ENCODE assay signal across 13 cellular contexts in the genomic region with DNA sequence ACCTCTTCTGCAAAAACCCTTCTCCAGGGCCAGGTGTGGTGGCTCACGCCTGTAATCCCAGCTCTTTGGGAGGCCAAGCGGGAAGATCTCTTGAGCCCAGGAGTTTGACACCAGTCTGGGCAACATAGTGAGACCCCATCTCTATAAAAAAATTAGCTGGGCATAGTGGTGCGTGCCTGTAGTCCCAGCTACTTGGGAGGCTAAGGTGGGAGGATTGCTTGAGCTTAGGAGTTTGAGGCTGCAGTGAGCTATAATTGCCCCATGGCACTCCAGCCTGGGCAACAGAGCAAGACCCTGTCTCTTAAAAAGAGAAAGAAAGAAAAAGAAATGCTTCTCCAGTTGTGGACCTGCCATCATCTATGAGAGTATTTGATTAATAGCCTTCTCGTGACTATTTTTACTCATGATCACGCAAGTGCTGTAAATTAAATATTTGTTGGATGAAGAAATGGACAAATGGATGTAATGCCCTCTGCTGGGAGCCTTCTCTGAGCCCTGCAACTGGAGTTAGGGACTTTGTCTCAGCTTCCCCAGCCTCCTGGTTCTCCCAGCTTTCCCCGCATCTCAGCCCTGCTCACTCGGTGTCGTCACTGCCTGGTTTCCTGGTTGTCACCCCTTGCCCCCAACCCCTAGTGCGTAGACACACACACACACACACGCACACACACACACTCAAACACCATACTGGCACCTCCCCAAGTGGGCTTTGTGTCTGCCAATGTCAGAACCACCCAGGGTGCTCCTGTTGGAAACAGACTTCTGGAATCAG. TPM values are rescaled to one million over a fixed set of nuclear protein-coding genes. Genes with fewer than 3 reads are reported as not detected.
A peak's percentile ranks its signal among the peaks of the same experiment; 100 is the strongest.
DNase-seq lines count a peak whose midpoint lies in the region; ATAC-seq, FAIRE-seq and TF ChIP-seq lines count a peak whose summit lies in the region.
"Had no signal": no experiment of that assay in that cellular context is flagged by ENCODE, and none has a peak within 500 bp of the region (broad histone marks: within the 10 kb centered on the region; RNA-seq: fewer than 3 reads in every experiment).

No MANE protein-coding gene starts in this region.

- CTCF ChIA-PET in K562 (lab: Yijun Ruan, JAX; ENCODE audit: low intra/inter-chr PET ratio), result no interaction called here

- no peaks in the 10 kb centered on the region for H3K27me3 ChIP-seq in BLaER1
- H3K27me3 ChIP-seq in K562 (ENCODE audit: control insufficient read depth in 2 of 2, insufficient read depth in 2 of 2, low read length in 2 of 2), result peaks cover 14 to 33% of the 10 kb centered on the region in 2 experiments; a peak in 4 of 5 replicates
- H3K27me3 ChIP-seq in muscle layer of duodenum (ENCODE audit: low read depth, low read length), result no peaks in the 10 kb centered on the region
- H3K27me3 ChIP-seq: Peyer's patch, spleen had no signal

- TF ChIP-seq RAD21 in K562 (CRISPR knock-in tag; conservative IDR thresholded peaks at IDR 0.05 in 1 of 2, IDR thresholded peaks at IDR 0.05 in 1 of 2), result peak in 1 of 2 experiments; percentile 18; a peak in 1 of 4 replicates

- peaks cover 4% of the 10 kb centered on the region; the same call in 2 of the 3 replicates for H3K79me2 ChIP-seq in K562 (ENCODE audit: control insufficient read depth, insufficient read depth, low read length)

- H3K27ac ChIP-seq in BLaER1, result peak overlapping the region; percentile 26; the same call in 1 of the 2 replicates
- H3K27ac ChIP-seq in K562 (ENCODE audit: extremely low read depth, low read depth, low read length), result no peak overlapping the region
- H3K27ac ChIP-seq in muscle layer of duodenum (ENCODE audit: low read length), result peak overlapping the region; percentile 40
- H3K27ac ChIP-seq: Peyer's patch, spleen had no signal

- H3K9me3 ChIP-seq in BLaER1 (no peaks in the 10 kb centered on the region), K562 (replicated peaks; ENCODE audit: control insufficient read depth, insufficient read depth, low read depth, low read length) (no peaks in the 10 kb centered on the region), muscle layer of duodenum (ENCODE audit: control insufficient read depth in 1 of 2, low read length in 2 of 2) (no peaks in the 10 kb centered on the region)
- H3K9me3 ChIP-seq: Peyer's patch, spleen had no signal

- in situ Hi-C loops in K562 (cut with MboI), result no loop called here

- no peak overlapping the region for H3K9ac ChIP-seq in BLaER1
- H3K9ac ChIP-seq in K562 (ENCODE audit: insufficient read depth in 1 of 2, low read depth in 2 of 2, low read length in 2 of 2), result peak overlapping the region in 1 of 2 experiments; percentile 48; a peak in 1 of 4 replicates

- H2AFZ ChIP-seq in K562 (ENCODE audit: low read depth, low read length), result no peak overlapping the region

- DNase-seq in K562 (ENCODE audit: extremely low read depth in 1 of 4, low spot score in 3 of 4) (no peak), D341Med (ENCODE audit: low spot score) (no peak), sciatic nerve (ENCODE audit: low spot score) (no peak)
- no peak for DNase-seq in stimulated activated naive CD8-positive, alpha-beta T cell treated with anti-CD3 and anti-CD28 coated beads, Interleukin-15, Interleukin-2, amounts not matched to agents 100 U/mL and 50 U/mL, for 24 hours
- DNase-seq: activated naive CD8-positive, alpha-beta T cell treated with anti-CD3 and anti-CD28 coated beads, Interleukin-2, amount 50 U/mL, for 24 hours; CD8-positive, alpha-beta T cell; endodermal cell; NCI-H1930; Peyer's patch; spleen had no signal

- no peak for TF ChIP-seq EP300 in K562 (IDR thresholded peaks at IDR 0.05; ENCODE audit: low read length)

- FAIRE-seq in K562 (lab: Jason Lieb, UNC), result no peak
- FAIRE-seq: H1 had no signal

- intact Hi-C loops in K562 (cut with micrococcal nuclease), result no loop called here
- intact Hi-C loops in sciatic nerve (cut with DNase I), result no loop called here

- peaks cover 84% of the 10 kb centered on the region for H3K4me1 ChIP-seq in BLaER1
- peaks cover 7 to 46% of the 10 kb centered on the region in 2 experiments for H3K4me1 ChIP-seq in K562 (replicated peaks in 1 of 2; ENCODE audit: control insufficient read depth in 2 of 2, insufficient read depth in 2 of 2, low read length in 2 of 2)
- peaks cover 0 to 23% of the 10 kb centered on the region in 2 donors for H3K4me1 ChIP-seq in muscle layer of duodenum (ENCODE audit: control insufficient read depth in 1 of 2, insufficient read depth in 2 of 2, low read length in 2 of 2)

- no peaks in the 10 kb centered on the region for H4K20me1 ChIP-seq in BLaER1
- no peaks in the 10 kb centered on the region for H4K20me1 ChIP-seq in K562 (replicated peaks; ENCODE audit: control insufficient read depth, insufficient read depth, low read length)

- H3K4me2 ChIP-seq in BLaER1 (peak overlapping the region; percentile 78; the same call in 1 of the 2 replicates), K562 (ENCODE audit: insufficient read depth, low read length) (no peak overlapping the region)

- TF ChIP-seq POLR2A in K562 (conservative IDR thresholded peaks at IDR 0.05), result no peak

- peak in 1 of 3 experiments; percentile 24; a peak in 2 of 6 replicates for TF ChIP-seq CTCF in K562 (IDR thresholded peaks at IDR 0.05 in 2 of 3, conservative IDR thresholded peaks at IDR 0.05 in 1 of 3; ENCODE audit: insufficient read depth in 2 of 3, low read depth in 1 of 3, low read length in 3 of 3)

- ATAC-seq in K562, result no peak
- ATAC-seq in stimulated activated naive CD8-positive, alpha-beta T cell treated with anti-CD3 and anti-CD28 coated beads, Interleukin-15, Interleukin-2, amounts not matched to agents 100 U/mL and 50 U/mL, for 24 hours, result no peak
- no peak for ATAC-seq in sciatic nerve
- ATAC-seq: activated naive CD8-positive, alpha-beta T cell treated with anti-CD3 and anti-CD28 coated beads, Interleukin-2, amount 50 U/mL, for 24 hours; CD8-positive, alpha-beta T cell had no signal

- 15% methylated on average over 10 of the region's 10 CpGs for WGBS in K562 (ENCODE audit: insufficient coverage, low coverage, missing lambda C conversion rate)

- POLR2A ChIA-PET in K562 (lab: Yijun Ruan, JAX), result interaction anchor here (1.4 to 2.3 kb wide), 3 partner anchors 8 to 18 kb away, joined by 3 to 6 read pairs (median 4); partner anchors contain the start of gene AKAP8L

- 0 out of 2 replicates have a peak, but pooled peaks cover 5% of the 10 kb centered on the region for H3K36me3 ChIP-seq in BLaER1
- H3K36me3 ChIP-seq in K562 (ENCODE audit: control insufficient read depth, insufficient read depth, low read length), result no peaks in the 10 kb centered on the region
- no peaks in the 10 kb centered on the region for H3K36me3 ChIP-seq in muscle layer of duodenum (ENCODE audit: control insufficient read depth in 1 of 2, insufficient read depth in 2 of 2, low read length in 2 of 2)
- H3K36me3 ChIP-seq: Peyer's patch had no signal

- no peaks in the 10 kb centered on the region for H3K9me1 ChIP-seq in K562 (ENCODE audit: control insufficient read depth, insufficient read depth, low read length)

- no TSS peak for BruUV-seq in K562 (replicated peaks; lab: Mats Ljungman, UMichigan)

- H3K4me3 ChIP-seq in BLaER1 (no peak overlapping the region), K562 (no peak overlapping the region), muscle layer of duodenum (ENCODE audit: low read depth in 1 of 2, low read length in 2 of 2) (no peak overlapping the region)
- H3K4me3 ChIP-seq: Peyer's patch, spleen had no signal

RNA-seq across cellular contexts. Expression of gene WIZ, which starts 12.2 kb away (rescaled TPM):
- total RNA-seq in K562 (2011; cell fraction: chromatin; rRNA removed; ENCODE audit: low replicate concordance), result 13.2 and 37.4 TPM in 2 replicates
- 27.4 and 28.3 TPM in 2 replicates for total RNA-seq in K562 (2011; cell fraction: nucleolus; rRNA removed)
- 20.2 and 22.8 TPM in 2 replicates for total RNA-seq in K562 (2011; cell fraction: nucleoplasm; rRNA removed)
- total RNA-seq in K562 (2014; rRNA removed) (13.9 and 16.0 TPM in 2 replicates), K562 (2014; rRNA removed; fragmentation: Illumina TruSeq; extraction: Trizol) (1.1 and 1.3 TPM in 2 replicates), K562 (2015; rRNA removed; fragmentation: Illumina TruSeq; extraction: Trizol) (4.8 and 5.4 TPM in 2 replicates), K562 (2021) (32.7 and 37.5 TPM in 2 replicates), sciatic nerve (30.2 TPM)
- polyA plus RNA-seq in K562 (2011; rRNA removed) (3.7 and 4.7 TPM in 2 replicates), K562 (2014; fragmentation: Illumina TruSeq; extraction: Trizol) (9.4 and 22.9 TPM in 2 replicates), K562 (2014; fragmentation: Nextera tagmentation; extraction: Ambion mirVana) (under 1 TPM; 0.06 to 0.08 TPM), K562 (2014; rRNA removed) (19.1 and 21.8 TPM in 2 replicates)
- polyA plus RNA-seq in K562 (2011; cell fraction: cytosol; rRNA removed), result 5.3 and 12.2 TPM in 2 replicates
- polyA plus RNA-seq in K562 (2011; cell fraction: nucleus; rRNA removed), result 16.0 and 33.9 TPM in 2 replicates
- polyA plus RNA-seq in K562 (2012), result 18.0 and 22.2 TPM in 2 replicates
- polyA minus RNA-seq in K562 (2011; rRNA and poly(A)+ RNA removed), result 0.63 and 1.1 TPM in 2 replicates
- polyA minus RNA-seq in K562 (2011; cell fraction: cytosol; rRNA and poly(A)+ RNA removed), result 7.5 and 9.4 TPM in 2 replicates
- 5.3 and 6.5 TPM in 2 replicates for polyA minus RNA-seq in K562 (2011; cell fraction: nucleus; rRNA and poly(A)+ RNA removed)

RNA-seq across cellular contexts. Expression of gene AKAP8L, which starts 18.8 kb away (rescaled TPM):
- 365 and 641 TPM in 2 replicates for total RNA-seq in K562 (2011; cell fraction: chromatin; rRNA removed; ENCODE audit: low replicate concordance)
- 279 and 316 TPM in 2 replicates for total RNA-seq in K562 (2011; cell fraction: nucleolus; rRNA removed)
- total RNA-seq in K562 (2011; cell fraction: nucleoplasm; rRNA removed), result 296 and 300 TPM in 2 replicates
- total RNA-seq in K562 (2014; rRNA removed) (108 and 121 TPM in 2 replicates), K562 (2014; rRNA removed; fragmentation: Illumina TruSeq; extraction: Trizol) (61.1 and 65.5 TPM in 2 replicates), K562 (2015; rRNA removed; fragmentation: Illumina TruSeq; extraction: Trizol) (66.6 and 70.7 TPM in 2 replicates), K562 (2021) (107 and 116 TPM in 2 replicates), sciatic nerve (109 TPM)
- polyA plus RNA-seq in K562 (2011; rRNA removed) (56.8 and 95.7 TPM in 2 replicates), K562 (2014; fragmentation: Illumina TruSeq; extraction: Trizol) (75.8 and 84.0 TPM in 2 replicates), K562 (2014; fragmentation: Nextera tagmentation; extraction: Ambion mirVana) (1 to 10 TPM; 2.4 to 7.0 TPM), K562 (2014; rRNA removed) (92.5 and 111 TPM in 2 replicates)
- polyA plus RNA-seq in K562 (2011; cell fraction: cytosol; rRNA removed), result 40.7 and 50.0 TPM in 2 replicates
- polyA plus RNA-seq in K562 (2011; cell fraction: nucleus; rRNA removed), result 617 and 798 TPM in 2 replicates
- 66.2 and 79.9 TPM in 2 replicates for polyA plus RNA-seq in K562 (2012)
- polyA minus RNA-seq in K562 (2011; rRNA and poly(A)+ RNA removed), result 60.0 and 69.5 TPM in 2 replicates
- polyA minus RNA-seq in K562 (2011; cell fraction: cytosol; rRNA and poly(A)+ RNA removed), result 41.5 and 61.7 TPM in 2 replicates
- polyA minus RNA-seq in K562 (2011; cell fraction: nucleus; rRNA and poly(A)+ RNA removed), result 85.4 and 122 TPM in 2 replicates

RNA-seq across cellular contexts. Expression of gene RASAL3, which starts 26.8 kb away (rescaled TPM):
- 0.35 TPM in 1 of 2 replicates, not detected in the other for total RNA-seq in K562 (2011; cell fraction: chromatin; rRNA removed; ENCODE audit: low replicate concordance)
- 0.13 TPM in 1 of 2 replicates, not detected in the other for total RNA-seq in K562 (2011; cell fraction: nucleolus; rRNA removed)
- 2.5 TPM in 1 of 2 replicates, not detected in the other for total RNA-seq in K562 (2011; cell fraction: nucleoplasm; rRNA removed)
- total RNA-seq in K562 (2014; rRNA removed), result 0.04 TPM in 1 of 2 replicates, not detected in the other
- not detected in 2 replicates for total RNA-seq in K562 (2014; rRNA removed; fragmentation: Illumina TruSeq; extraction: Trizol)
- total RNA-seq in K562 (2015; rRNA removed; fragmentation: Illumina TruSeq; extraction: Trizol), result not detected in 2 replicates
- total RNA-seq in K562 (2021), result 0.44 and 0.87 TPM in 2 replicates
- not detected in 2 replicates for polyA plus RNA-seq in K562 (2011; rRNA removed)
- 0.01 TPM in 1 of 2 replicates, not detected in the other for polyA plus RNA-seq in K562 (2011; cell fraction: cytosol; rRNA removed)
- 0.04 and 0.16 TPM in 2 replicates for polyA plus RNA-seq in K562 (2011; cell fraction: nucleus; rRNA removed)
- 0.08 and 0.16 TPM in 2 replicates for polyA plus RNA-seq in K562 (2012)
- polyA plus RNA-seq in K562 (2014; fragmentation: Illumina TruSeq; extraction: Trizol), result not detected in 2 replicates
- not detected for polyA plus RNA-seq in K562 (2014; fragmentation: Nextera tagmentation; extraction: Ambion mirVana)
- 0.07 TPM in 1 of 2 replicates, not detected in the other for polyA plus RNA-seq in K562 (2014; rRNA removed)
- not detected in 2 replicates for polyA minus RNA-seq in K562 (2011; rRNA and poly(A)+ RNA removed)
- not detected in 2 replicates for polyA minus RNA-seq in K562 (2011; cell fraction: cytosol; rRNA and poly(A)+ RNA removed)
- not detected in 2 replicates for polyA minus RNA-seq in K562 (2011; cell fraction: nucleus; rRNA and poly(A)+ RNA removed)
- total RNA-seq in sciatic nerve, result 6.1 TPM
- total RNA-seq: endodermal cell had no signal

RNA-seq across cellular contexts. Expression of gene PGLYRP2, which starts 41.8 kb away (rescaled TPM):
- not detected in 2 replicates for total RNA-seq in K562 (2011; cell fraction: chromatin; rRNA removed; ENCODE audit: low replicate concordance)
- total RNA-seq in K562 (2011; cell fraction: nucleolus; rRNA removed), result not detected in 2 replicates
- not detected in 2 replicates for total RNA-seq in K562 (2011; cell fraction: nucleoplasm; rRNA removed)
- total RNA-seq in K562 (2014; rRNA removed) (not detected in 2 replicates), K562 (2014; rRNA removed; fragmentation: Illumina TruSeq; extraction: Trizol) (not detected in 2 replicates), K562 (2015; rRNA removed; fragmentation: Illumina TruSeq; extraction: Trizol) (not detected in 2 replicates), K562 (2021) (not detected in 2 replicates), sciatic nerve (not detected)
- polyA plus RNA-seq in K562 (2011; rRNA removed) (not detected in 2 replicates), K562 (2014; fragmentation: Illumina TruSeq; extraction: Trizol) (not detected in 2 replicates), K562 (2014; fragmentation: Nextera tagmentation; extraction: Ambion mirVana) (not detected), K562 (2014; rRNA removed) (not detected in 2 replicates)
- polyA plus RNA-seq in K562 (2011; cell fraction: cytosol; rRNA removed), result not detected in 2 replicates
- polyA plus RNA-seq in K562 (2011; cell fraction: nucleus; rRNA removed), result not detected in 2 replicates
- not detected in 2 replicates for polyA plus RNA-seq in K562 (2012)
- polyA minus RNA-seq in K562 (2011; rRNA and poly(A)+ RNA removed), result not detected in 2 replicates
- not detected in 2 replicates for polyA minus RNA-seq in K562 (2011; cell fraction: cytosol; rRNA and poly(A)+ RNA removed)
- not detected in 2 replicates for polyA minus RNA-seq in K562 (2011; cell fraction: nucleus; rRNA and poly(A)+ RNA removed)
- total RNA-seq: CD8-positive, alpha-beta T cell; endodermal cell; H1; Peyer's patch had no signal
- polyA plus RNA-seq: H1 had no signal

RNA-seq across cellular contexts. Expression of gene AKAP8, which starts 58.0 kb away (rescaled TPM):
- 47.6 and 50.3 TPM in 2 replicates for total RNA-seq in K562 (2011; cell fraction: chromatin; rRNA removed; ENCODE audit: low replicate concordance)
- 26.3 and 27.0 TPM in 2 replicates for total RNA-seq in K562 (2011; cell fraction: nucleolus; rRNA removed)
- total RNA-seq in K562 (2011; cell fraction: nucleoplasm; rRNA removed), result 22.2 and 28.7 TPM in 2 replicates
- total RNA-seq in K562 (2014; rRNA removed) (33.5 and 34.2 TPM in 2 replicates), K562 (2014; rRNA removed; fragmentation: Illumina TruSeq; extraction: Trizol) (13.3 and 13.8 TPM in 2 replicates), K562 (2015; rRNA removed; fragmentation: Illumina TruSeq; extraction: Trizol) (20.2 and 22.6 TPM in 2 replicates), K562 (2021) (49.9 and 56.5 TPM in 2 replicates), sciatic nerve (51.9 TPM)
- polyA plus RNA-seq in K562 (2011; rRNA removed) (15.0 and 18.4 TPM in 2 replicates), K562 (2014; fragmentation: Illumina TruSeq; extraction: Trizol) (14.6 and 17.0 TPM in 2 replicates), K562 (2014; fragmentation: Nextera tagmentation; extraction: Ambion mirVana) (1 to 10 TPM; 3.4 to 4.4 TPM), K562 (2014; rRNA removed) (25.5 and 27.4 TPM in 2 replicates)
- 13.4 and 17.8 TPM in 2 replicates for polyA plus RNA-seq in K562 (2011; cell fraction: cytosol; rRNA removed)
- 42.2 and 65.9 TPM in 2 replicates for polyA plus RNA-seq in K562 (2011; cell fraction: nucleus; rRNA removed)
- 17.0 and 17.1 TPM in 2 replicates for polyA plus RNA-seq in K562 (2012)
- 9.5 and 10.9 TPM in 2 replicates for polyA minus RNA-seq in K562 (2011; rRNA and poly(A)+ RNA removed)
- polyA minus RNA-seq in K562 (2011; cell fraction: cytosol; rRNA and poly(A)+ RNA removed), result 15.0 and 18.3 TPM in 2 replicates
- 9.3 and 10.6 TPM in 2 replicates for polyA minus RNA-seq in K562 (2011; cell fraction: nucleus; rRNA and poly(A)+ RNA removed)
